ENCODE assay signal across 2 cellular contexts in the genomic region with DNA sequence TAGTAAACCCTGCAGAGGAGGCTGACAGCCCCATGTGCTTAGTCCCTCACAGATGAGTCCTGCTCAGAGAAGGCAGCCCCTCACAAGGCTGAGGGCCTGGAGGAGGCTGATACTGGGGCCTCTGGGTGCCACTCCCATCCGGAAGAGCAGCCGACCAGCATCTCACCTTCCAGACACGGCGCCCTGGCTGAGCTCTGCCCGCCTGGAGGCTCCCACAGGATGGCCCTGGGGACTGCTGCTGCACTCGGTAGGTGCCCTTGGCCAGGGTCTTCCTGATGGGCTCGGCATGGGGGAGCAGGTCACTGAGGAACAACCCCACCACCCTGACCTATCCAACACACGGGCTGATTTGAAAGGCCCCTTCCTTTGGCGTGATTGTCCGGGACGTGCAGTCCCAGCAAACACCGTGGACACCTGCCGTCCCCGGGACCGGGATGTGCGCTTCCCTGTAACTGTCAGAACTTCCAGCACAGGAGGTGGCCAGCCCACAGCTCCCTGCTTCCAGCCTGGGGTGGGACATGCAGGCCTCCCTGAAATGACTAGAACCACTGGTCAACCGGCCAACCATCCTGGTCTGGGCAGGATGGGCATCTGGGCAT.
TF ChIP-seq lines count a peak whose summit lies in the region.

No MANE protein-coding gene starts in this region.

TF ChIP-seq in SK-N-SH, 30 proteins besides CTCF, POLR2A, EP300 and RAD21:
- TF ChIP-seq, protein P1, sequence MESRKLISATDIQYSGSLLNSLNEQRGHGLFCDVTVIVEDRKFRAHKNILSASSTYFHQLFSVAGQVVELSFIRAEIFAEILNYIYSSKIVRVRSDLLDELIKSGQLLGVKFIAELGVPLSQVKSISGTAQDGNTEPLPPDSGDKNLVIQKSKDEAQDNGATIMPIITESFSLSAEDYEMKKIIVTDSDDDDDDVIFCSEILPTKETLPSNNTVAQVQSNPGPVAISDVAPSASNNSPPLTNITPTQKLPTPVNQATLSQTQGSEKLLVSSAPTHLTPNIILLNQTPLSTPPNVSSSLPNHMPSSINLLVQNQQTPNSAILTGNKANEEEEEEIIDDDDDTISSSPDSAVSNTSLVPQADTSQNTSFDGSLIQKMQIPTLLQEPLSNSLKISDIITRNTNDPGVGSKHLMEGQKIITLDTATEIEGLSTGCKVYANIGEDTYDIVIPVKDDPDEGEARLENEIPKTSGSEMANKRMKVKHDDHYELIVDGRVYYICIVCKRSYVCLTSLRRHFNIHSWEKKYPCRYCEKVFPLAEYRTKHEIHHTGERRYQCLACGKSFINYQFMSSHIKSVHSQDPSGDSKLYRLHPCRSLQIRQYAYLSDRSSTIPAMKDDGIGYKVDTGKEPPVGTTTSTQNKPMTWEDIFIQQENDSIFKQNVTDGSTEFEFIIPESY (IDR thresholded peaks at IDR 0.05; ENCODE audit: borderline replicate concordance, low read depth): no peak
- TF ChIP-seq GABPA (IDR thresholded peaks at IDR 0.05; ENCODE audit: low read depth): no peak
- no peak for TF ChIP-seq USF2 (IDR thresholded peaks at IDR 0.05; ENCODE audit: borderline replicate concordance, low read depth, low read length)
- no peak for TF ChIP-seq CHD2 (IDR thresholded peaks at IDR 0.05; ENCODE audit: low read length, partially characterized antibody)
- no peak for TF ChIP-seq FOXJ3 (CRISPR knock-in tag; IDR thresholded peaks at IDR 0.05)
- TF ChIP-seq TCF12 (IDR thresholded peaks at IDR 0.05): no peak
- no peak for TF ChIP-seq TAF1 (IDR thresholded peaks at IDR 0.05; ENCODE audit: borderline replicate concordance, low read depth, low read length)
- no peak for TF ChIP-seq GATA2 (CRISPR knock-in tag; IDR thresholded peaks at IDR 0.05)
- no peak for TF ChIP-seq RXRA (IDR thresholded peaks at IDR 0.05; ENCODE audit: borderline replicate concordance, low read depth)
- TF ChIP-seq RFX5 (IDR thresholded peaks at IDR 0.05; ENCODE audit: low read length): no peak
- TF ChIP-seq ELF1 (IDR thresholded peaks at IDR 0.05): no peak
- no peak for TF ChIP-seq TEAD4 (IDR thresholded peaks at IDR 0.05; ENCODE audit: borderline replicate concordance, insufficient read depth)
- TF ChIP-seq JUND (IDR thresholded peaks at IDR 0.05): no peak
- TF ChIP-seq, protein P2, sequence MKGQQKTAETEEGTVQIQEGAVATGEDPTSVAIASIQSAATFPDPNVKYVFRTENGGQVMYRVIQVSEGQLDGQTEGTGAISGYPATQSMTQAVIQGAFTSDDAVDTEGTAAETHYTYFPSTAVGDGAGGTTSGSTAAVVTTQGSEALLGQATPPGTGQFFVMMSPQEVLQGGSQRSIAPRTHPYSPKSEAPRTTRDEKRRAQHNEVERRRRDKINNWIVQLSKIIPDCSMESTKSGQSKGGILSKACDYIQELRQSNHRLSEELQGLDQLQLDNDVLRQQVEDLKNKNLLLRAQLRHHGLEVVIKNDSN (IDR thresholded peaks at IDR 0.05; ENCODE audit: borderline replicate concordance, low read depth): no peak
- TF ChIP-seq, protein P3, sequence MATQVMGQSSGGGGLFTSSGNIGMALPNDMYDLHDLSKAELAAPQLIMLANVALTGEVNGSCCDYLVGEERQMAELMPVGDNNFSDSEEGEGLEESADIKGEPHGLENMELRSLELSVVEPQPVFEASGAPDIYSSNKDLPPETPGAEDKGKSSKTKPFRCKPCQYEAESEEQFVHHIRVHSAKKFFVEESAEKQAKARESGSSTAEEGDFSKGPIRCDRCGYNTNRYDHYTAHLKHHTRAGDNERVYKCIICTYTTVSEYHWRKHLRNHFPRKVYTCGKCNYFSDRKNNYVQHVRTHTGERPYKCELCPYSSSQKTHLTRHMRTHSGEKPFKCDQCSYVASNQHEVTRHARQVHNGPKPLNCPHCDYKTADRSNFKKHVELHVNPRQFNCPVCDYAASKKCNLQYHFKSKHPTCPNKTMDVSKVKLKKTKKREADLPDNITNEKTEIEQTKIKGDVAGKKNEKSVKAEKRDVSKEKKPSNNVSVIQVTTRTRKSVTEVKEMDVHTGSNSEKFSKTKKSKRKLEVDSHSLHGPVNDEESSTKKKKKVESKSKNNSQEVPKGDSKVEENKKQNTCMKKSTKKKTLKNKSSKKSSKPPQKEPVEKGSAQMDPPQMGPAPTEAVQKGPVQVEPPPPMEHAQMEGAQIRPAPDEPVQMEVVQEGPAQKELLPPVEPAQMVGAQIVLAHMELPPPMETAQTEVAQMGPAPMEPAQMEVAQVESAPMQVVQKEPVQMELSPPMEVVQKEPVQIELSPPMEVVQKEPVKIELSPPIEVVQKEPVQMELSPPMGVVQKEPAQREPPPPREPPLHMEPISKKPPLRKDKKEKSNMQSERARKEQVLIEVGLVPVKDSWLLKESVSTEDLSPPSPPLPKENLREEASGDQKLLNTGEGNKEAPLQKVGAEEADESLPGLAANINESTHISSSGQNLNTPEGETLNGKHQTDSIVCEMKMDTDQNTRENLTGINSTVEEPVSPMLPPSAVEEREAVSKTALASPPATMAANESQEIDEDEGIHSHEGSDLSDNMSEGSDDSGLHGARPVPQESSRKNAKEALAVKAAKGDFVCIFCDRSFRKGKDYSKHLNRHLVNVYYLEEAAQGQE (IDR thresholded peaks at IDR 0.05; ENCODE audit: low read depth, low read length): no peak
- TF ChIP-seq EZH2phosphoT487 (IDR thresholded peaks at IDR 0.05; ENCODE audit: borderline replicate concordance, low read depth): no peak
- TF ChIP-seq FOXM1 (IDR thresholded peaks at IDR 0.05; ENCODE audit: low read depth): no peak
- TF ChIP-seq PBX3 (IDR thresholded peaks at IDR 0.05): no peak

TF ChIP-seq in SK-N-SH treated with all-trans-retinoic acid at 6 μM for 48 hours, 23 proteins besides CTCF, POLR2A, EP300 and RAD21 (continued from another document):
- TF ChIP-seq, protein P4, sequence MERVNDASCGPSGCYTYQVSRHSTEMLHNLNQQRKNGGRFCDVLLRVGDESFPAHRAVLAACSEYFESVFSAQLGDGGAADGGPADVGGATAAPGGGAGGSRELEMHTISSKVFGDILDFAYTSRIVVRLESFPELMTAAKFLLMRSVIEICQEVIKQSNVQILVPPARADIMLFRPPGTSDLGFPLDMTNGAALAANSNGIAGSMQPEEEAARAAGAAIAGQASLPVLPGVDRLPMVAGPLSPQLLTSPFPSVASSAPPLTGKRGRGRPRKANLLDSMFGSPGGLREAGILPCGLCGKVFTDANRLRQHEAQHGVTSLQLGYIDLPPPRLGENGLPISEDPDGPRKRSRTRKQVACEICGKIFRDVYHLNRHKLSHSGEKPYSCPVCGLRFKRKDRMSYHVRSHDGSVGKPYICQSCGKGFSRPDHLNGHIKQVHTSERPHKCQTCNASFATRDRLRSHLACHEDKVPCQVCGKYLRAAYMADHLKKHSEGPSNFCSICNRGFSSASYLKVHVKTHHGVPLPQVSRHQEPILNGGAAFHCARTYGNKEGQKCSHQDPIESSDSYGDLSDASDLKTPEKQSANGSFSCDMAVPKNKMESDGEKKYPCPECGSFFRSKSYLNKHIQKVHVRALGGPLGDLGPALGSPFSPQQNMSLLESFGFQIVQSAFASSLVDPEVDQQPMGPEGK (CRISPR knock-in tag; IDR thresholded peaks at IDR 0.05; ENCODE audit: borderline replicate concordance): no peak
- TF ChIP-seq TCF4 (CRISPR knock-in tag; IDR thresholded peaks at IDR 0.05; ENCODE audit: borderline replicate concordance) (no peak), ISL1 (CRISPR knock-in tag; IDR thresholded peaks at IDR 0.05) (no peak), ZNF565 (CRISPR knock-in tag; conservative IDR thresholded peaks at IDR 0.05; ENCODE audit: low read depth) (no peak)
- TF ChIP-seq, protein P5, sequence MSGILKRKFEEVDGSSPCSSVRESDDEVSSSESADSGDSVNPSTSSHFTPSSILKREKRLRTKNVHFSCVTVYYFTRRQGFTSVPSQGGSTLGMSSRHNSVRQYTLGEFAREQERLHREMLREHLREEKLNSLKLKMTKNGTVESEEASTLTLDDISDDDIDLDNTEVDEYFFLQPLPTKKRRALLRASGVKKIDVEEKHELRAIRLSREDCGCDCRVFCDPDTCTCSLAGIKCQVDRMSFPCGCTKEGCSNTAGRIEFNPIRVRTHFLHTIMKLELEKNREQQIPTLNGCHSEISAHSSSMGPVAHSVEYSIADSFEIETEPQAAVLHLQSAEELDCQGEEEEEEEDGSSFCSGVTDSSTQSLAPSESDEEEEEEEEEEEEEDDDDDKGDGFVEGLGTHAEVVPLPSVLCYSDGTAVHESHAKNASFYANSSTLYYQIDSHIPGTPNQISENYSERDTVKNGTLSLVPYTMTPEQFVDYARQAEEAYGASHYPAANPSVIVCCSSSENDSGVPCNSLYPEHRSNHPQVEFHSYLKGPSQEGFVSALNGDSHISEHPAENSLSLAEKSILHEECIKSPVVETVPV (CRISPR knock-in tag; IDR thresholded peaks at IDR 0.05): no peak
